Comparison of ENCODE assay signal across 11 cellular contexts in the genomic region with DNA sequence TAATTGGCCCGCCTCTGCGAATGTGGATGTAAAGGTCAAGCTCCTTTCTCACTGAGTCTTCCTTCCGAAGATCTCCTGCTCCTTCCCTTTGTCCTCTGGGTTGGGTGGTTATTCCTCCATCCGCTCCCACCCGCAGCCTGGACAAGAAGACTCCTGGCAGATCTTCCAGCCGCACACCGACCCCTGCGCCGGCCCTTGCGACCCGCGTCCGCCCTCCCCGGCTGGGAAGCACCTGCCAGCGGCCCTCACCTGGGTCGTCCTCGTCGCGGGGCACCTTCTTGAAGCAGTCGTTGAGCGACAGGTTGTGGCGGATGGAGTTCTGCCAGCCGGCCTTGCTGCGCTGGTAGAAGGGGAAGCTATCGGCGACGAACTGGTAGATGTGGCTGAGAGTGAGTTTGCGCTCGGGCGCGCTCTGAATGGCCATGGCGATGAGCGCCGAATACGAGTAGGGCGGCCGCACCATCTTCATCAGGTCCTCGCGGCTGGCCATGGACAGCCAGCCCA. TPM values are rescaled to one million over a fixed set of nuclear protein-coding genes. Genes with fewer than 3 reads are reported as not detected.
A peak's percentile ranks its signal among the peaks of the same experiment; 100 is the strongest.
DNase-seq lines count a peak whose midpoint lies in the region; ATAC-seq and TF ChIP-seq lines count a peak whose summit lies in the region.
"Had no signal": no experiment of that assay in that cellular context is flagged by ENCODE, and none has a peak within 500 bp of the region (broad histone marks: within the 10 kb centered on the region; RNA-seq: fewer than 3 reads in every experiment).

No MANE protein-coding gene starts in this region.

- H3K4me3 ChIP-seq in SK-N-MC = 0 out of 2 replicates have a peak overlapping the region, but pooled peaks have one; percentile 24
- no peak overlapping the region for H3K4me3 ChIP-seq in ovary
- H3K4me3 ChIP-seq in esophagus muscularis mucosa = peak overlapping the region in 2 of 4 donors; percentile 12 to 56

- WGBS in ovary, 3 donors = 2 to 7% (median 4%) methylated on average over 27 to 39 of the region's 39 CpGs
- 9% methylated on average over 21 of the region's 39 CpGs for WGBS in esophagus muscularis mucosa

- intact Hi-C loops in ovary (cut with DNase I) (no loop called here), esophagus muscularis mucosa (cut with DNase I) (no loop called here)

- H3K36me3 ChIP-seq in SK-N-MC (ENCODE audit: insufficient read depth, low read length) (no peaks in the 10 kb centered on the region), ovary (no peaks in the 10 kb centered on the region), esophagus muscularis mucosa (no peaks in the 10 kb centered on the region)

- ATAC-seq in activated CD4-positive, CD25-positive, alpha-beta regulatory T cell treated with anti-CD3 and anti-CD28 coated beads, Interleukin-2, amount 50 U/mL, for 24 hours = peak; percentile 24 to 25
- ATAC-seq in stimulated activated effector memory CD8-positive, alpha-beta T cell treated with anti-CD3 and anti-CD28 coated beads, Interleukin-12 subunit alpha, Interleukin-12 subunit beta, amount 100 ng/mL, for 72 hours = peak; percentile 50
- ATAC-seq in GM21381 (IDR thresholded peaks at IDR 0.05; ENCODE audit: unreplicated experiment) = no peak

- H3K4me3 Mint-ChIP-seq in endothelial cell (ENCODE audit: unreplicated experiment) = peak overlapping the region; percentile 47
- H3K4me3 Mint-ChIP-seq in stimulated activated effector memory CD8-positive, alpha-beta T cell treated with anti-CD3 and anti-CD28 coated beads, Interleukin-12 subunit alpha, Interleukin-12 subunit beta, amount 100 ng/mL, for 72 hours = peak overlapping the region; percentile 58

- H3K27me3 Mint-ChIP-seq in endothelial cell (ENCODE audit: unreplicated experiment) = peaks cover 15% of the 10 kb centered on the region

- H3K4me1 ChIP-seq in ovary (ENCODE audit: insufficient read depth) (no peaks in the 10 kb centered on the region), esophagus muscularis mucosa (peaks cover 7 to 16% (median 15%) of the 10 kb centered on the region in 4 donors)

- TF ChIP-seq POLR2A in ovary (IDR thresholded peaks at IDR 0.05) = no peak
- no peak for TF ChIP-seq POLR2A in esophagus muscularis mucosa (IDR thresholded peaks at IDR 0.05; ENCODE audit: low read depth)

- H3K9me3 ChIP-seq in SK-N-MC (ENCODE audit: low read depth, low read length) (no peaks in the 10 kb centered on the region), ovary (no peaks in the 10 kb centered on the region), esophagus muscularis mucosa (no peaks in the 10 kb centered on the region)

- H3K27ac ChIP-seq in SK-N-MC (no peak overlapping the region), ovary (no peak overlapping the region), esophagus muscularis mucosa (replicated peaks in 1 of 4) (no peak overlapping the region)
- H3K27ac ChIP-seq: C4-2B had no signal

- TF ChIP-seq EP300 in ovary (IDR thresholded peaks at IDR 0.05) (no peak), esophagus muscularis mucosa (IDR thresholded peaks at IDR 0.05) (no peak)

- H3K27ac Mint-ChIP-seq in endothelial cell (ENCODE audit: unreplicated experiment) = no peak overlapping the region
- no peak overlapping the region for H3K27ac Mint-ChIP-seq in stimulated activated effector memory CD8-positive, alpha-beta T cell treated with anti-CD3 and anti-CD28 coated beads, Interleukin-12 subunit alpha, Interleukin-12 subunit beta, amount 100 ng/mL, for 72 hours

- H3K27me3 ChIP-seq in ovary = no peaks in the 10 kb centered on the region
- H3K27me3 ChIP-seq in esophagus muscularis mucosa = peaks cover 0 to 95% (median 51%) of the 10 kb centered on the region in 4 donors

- H3K9me3 Mint-ChIP-seq in endothelial cell (ENCODE audit: unreplicated experiment) = no peaks in the 10 kb centered on the region
- no peaks in the 10 kb centered on the region for H3K9me3 Mint-ChIP-seq in stimulated activated effector memory CD8-positive, alpha-beta T cell treated with anti-CD3 and anti-CD28 coated beads, Interleukin-12 subunit alpha, Interleukin-12 subunit beta, amount 100 ng/mL, for 72 hours

- no peak for DNase-seq in activated CD4-positive, CD25-positive, alpha-beta regulatory T cell (lab: John Stamatoyannopoulos, UW)
- DNase-seq in SK-N-MC (ENCODE audit: low read depth, low spot score) (no peak), endothelial cell (ENCODE audit: low spot score) (peak; percentile 28), ovary (no peak), esophagus muscularis mucosa (ENCODE audit: extremely low spot score) (no peak)
- peak in 1 of 2 donors; percentile 53 for DNase-seq in stimulated activated effector memory CD8-positive, alpha-beta T cell treated with anti-CD3 and anti-CD28 coated beads, Interleukin-12 subunit alpha, Interleukin-12 subunit beta, amount 100 ng/mL, for 72 hours (ENCODE audit: low spot score in 2 of 2)
- DNase-seq: effector CD8-positive, alpha-beta T cell; Right ventricle myocardium superior had no signal

- no peak for TF ChIP-seq CTCF in endothelial cell (IDR thresholded peaks at IDR 0.05; ENCODE audit: unreplicated experiment)
- TF ChIP-seq CTCF in ovary (IDR thresholded peaks at IDR 0.05) = no peak
- TF ChIP-seq CTCF in esophagus muscularis mucosa (IDR thresholded peaks at IDR 0.05) = no peak

- H3K9ac ChIP-seq in SK-N-MC (ENCODE audit: insufficient read length) = no peak overlapping the region

- no peaks in the 10 kb centered on the region for H3K36me3 Mint-ChIP-seq in endothelial cell (ENCODE audit: low read depth, unreplicated experiment)
- no peaks in the 10 kb centered on the region for H3K36me3 Mint-ChIP-seq in stimulated activated effector memory CD8-positive, alpha-beta T cell treated with anti-CD3 and anti-CD28 coated beads, Interleukin-12 subunit alpha, Interleukin-12 subunit beta, amount 100 ng/mL, for 72 hours

- H3K4me1 Mint-ChIP-seq in endothelial cell (ENCODE audit: unreplicated experiment) = peaks cover 5% of the 10 kb centered on the region
- H3K4me1 Mint-ChIP-seq in stimulated activated effector memory CD8-positive, alpha-beta T cell treated with anti-CD3 and anti-CD28 coated beads, Interleukin-12 subunit alpha, Interleukin-12 subunit beta, amount 100 ng/mL, for 72 hours = no peaks in the 10 kb centered on the region

RNA-seq across cellular contexts. Expression of gene FOXI3, which starts 0.8 kb away (rescaled TPM):
- total RNA-seq in endothelial cell (ENCODE audit: unreplicated experiment) (0.69 TPM), ovary (not detected), esophagus muscularis mucosa (not detected)
- polyA plus RNA-seq in ovary = not detected
- total RNA-seq: Right ventricle myocardium superior had no signal
